Comparison of ENCODE assay signal across 21 cellular contexts in the genomic region with DNA sequence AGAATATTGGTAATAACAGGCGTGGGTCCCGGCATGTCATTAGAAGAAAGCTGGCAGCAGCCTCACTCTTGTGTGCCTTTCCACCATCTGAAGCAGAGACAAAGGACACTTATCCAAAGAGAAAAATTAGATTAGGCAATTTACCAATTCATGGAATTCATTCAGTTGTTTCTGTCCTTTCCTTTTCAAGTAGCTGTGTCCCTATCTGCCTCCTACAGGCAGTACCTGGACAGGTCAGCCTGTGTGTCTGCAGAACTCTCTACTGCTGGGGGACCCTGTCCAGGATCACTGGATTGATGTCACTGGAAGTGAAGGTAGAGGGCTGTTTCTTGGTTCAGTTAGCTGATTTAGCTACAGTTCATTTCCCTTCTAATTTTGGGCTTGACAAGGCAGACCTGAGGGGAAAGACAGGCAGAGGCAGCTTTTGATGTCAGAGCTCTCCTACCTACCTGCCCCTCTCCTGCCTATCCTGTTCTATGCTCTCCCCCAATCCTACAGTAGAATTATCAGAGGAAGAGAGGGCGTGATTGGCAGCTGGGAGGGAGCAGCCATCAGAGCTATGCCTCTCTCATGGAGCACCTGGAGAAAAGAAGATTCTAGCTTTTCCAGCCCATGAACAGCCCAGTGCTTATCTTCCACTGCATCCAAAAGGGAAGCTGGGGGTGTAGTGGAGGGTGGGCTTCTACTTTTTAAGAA. TPM values are rescaled to one million over a fixed set of nuclear protein-coding genes. Genes with fewer than 3 reads are reported as not detected.
DNase-seq lines count a peak whose midpoint lies in the region; ATAC-seq and TF ChIP-seq lines count a peak whose summit lies in the region.
"Had no signal": no experiment of that assay in that cellular context is flagged by ENCODE, and none has a peak within 500 bp of the region (broad histone marks: within the 10 kb centered on the region; RNA-seq: fewer than 3 reads in every experiment).

No MANE protein-coding gene starts in this region.

- H3K9me3 Mint-ChIP-seq in neural progenitor cell: peaks cover 6% of the 10 kb centered on the region

- no peak overlapping the region for H3K9ac ChIP-seq in neural progenitor cell
- H3K9ac ChIP-seq: KMS-11 had no signal

- intact Hi-C loops in heart left ventricle (cut with DNase I): no loop called here

- H3K79me2 ChIP-seq in neural progenitor cell (ENCODE audit: low read depth): no peaks in the 10 kb centered on the region

- peaks cover 3% of the 10 kb centered on the region for H3K4me1 Mint-ChIP-seq in neural progenitor cell
- H3K4me1 Mint-ChIP-seq: B cell had no signal

- 84 to 89% (median 85%) methylated on average over 3 of the region's 3 CpGs for WGBS in heart left ventricle, 4 donors

- H3K4me1 ChIP-seq in BE2C (no peaks in the 10 kb centered on the region), neural progenitor cell (no peaks in the 10 kb centered on the region), heart left ventricle (peaks cover 0 to 8% (median 0%) of the 10 kb centered on the region in 12 donors)
- H3K4me1 ChIP-seq: HAP-1, Peyer's patch had no signal

- peak overlapping the region; percentile 89 for H3K27ac ChIP-seq in caudate nucleus (ENCODE audit: low read depth, low read length)
- no peak overlapping the region for H3K27ac ChIP-seq in neural progenitor cell
- no peak overlapping the region for H3K27ac ChIP-seq in heart left ventricle
- H3K27ac ChIP-seq: KMS-11, Peyer's patch had no signal

- H4K20me1 ChIP-seq in neural progenitor cell (ENCODE audit: low read depth): no peaks in the 10 kb centered on the region

- no peak overlapping the region for H3K27ac Mint-ChIP-seq in neural progenitor cell
- H3K27ac Mint-ChIP-seq: B cell had no signal

- no peaks in the 10 kb centered on the region for H3K9me3 ChIP-seq in BE2C
- no peaks in the 10 kb centered on the region for H3K9me3 ChIP-seq in neural progenitor cell (ENCODE audit: low read depth)
- H3K9me3 ChIP-seq in heart left ventricle: no peaks in the 10 kb centered on the region
- H3K9me3 ChIP-seq: HAP-1, Peyer's patch had no signal

- no peaks in the 10 kb centered on the region for H3K36me3 Mint-ChIP-seq in neural progenitor cell

- ATAC-seq in GM18502 (IDR thresholded peaks at IDR 0.05; ENCODE audit: poor library complexity, unreplicated experiment) (no peak), HG03378 (IDR thresholded peaks at IDR 0.05; ENCODE audit: unreplicated experiment) (no peak), heart left ventricle (no peak)

- no peaks in the 10 kb centered on the region for H3K36me3 ChIP-seq in BE2C
- no peaks in the 10 kb centered on the region for H3K36me3 ChIP-seq in neural progenitor cell
- H3K36me3 ChIP-seq in heart left ventricle: no peaks in the 10 kb centered on the region
- H3K36me3 ChIP-seq: HAP-1, Peyer's patch had no signal

- H2AFZ ChIP-seq in neural progenitor cell (replicated peaks): peak overlapping the region; percentile 26

- no peak overlapping the region for H3K4me3 ChIP-seq in BE2C (ENCODE audit: low read depth, low read length)
- no peak overlapping the region for H3K4me3 ChIP-seq in neural progenitor cell
- no peak overlapping the region for H3K4me3 ChIP-seq in heart left ventricle
- H3K4me3 ChIP-seq: HAP-1, Peyer's patch had no signal

- no peaks in the 10 kb centered on the region for H3F3A ChIP-seq in neural progenitor cell (ENCODE audit: low read depth)

- no peaks in the 10 kb centered on the region for H3K27me3 Mint-ChIP-seq in neural progenitor cell (ENCODE audit: insufficient read depth, low read depth)

- H3K4me3 Mint-ChIP-seq in neural progenitor cell: no peak overlapping the region
- H3K4me3 Mint-ChIP-seq: B cell had no signal

- DNase-seq in BE2C (no peak), NCI-H69 (lab: John Stamatoyannopoulos, UW) (peak; percentile 28), caudate nucleus (lab: John Stamatoyannopoulos, UW) (peak in 42 of 61 donors; percentile 9 to 93 (median 52)), neural progenitor cell (ENCODE audit: low spot score) (no peak), heart left ventricle (no peak), HuH-7.5 (ENCODE audit: low spot score) (no peak)
- DNase-seq: DMS53; GDM1; NCI-H1694; NCI-H2081; NCI-H2171; NCI-H446 treated with DMSO at 0.1 percent for 48 hours; NCI-H526 treated with DMSO at 0.1 percent for 48 hours; NK-92 treated with Interleukin-12 subunit alpha and Interleukin-12 subunit beta, amount 100 ng/mL, for 24 hours; Peyer's patch; SW 1271 had no signal

- TF ChIP-seq CTCF in BE2C (IDR thresholded peaks at IDR 0.05; ENCODE audit: low read depth, low read length) (peak; percentile 45), neural progenitor cell (IDR thresholded peaks at IDR 0.05) (peak; percentile 28), heart left ventricle (IDR thresholded peaks at IDR 0.05) (no peak)

- no peaks in the 10 kb centered on the region for H3K27me3 ChIP-seq in BE2C
- H3K27me3 ChIP-seq in neural progenitor cell: no peaks in the 10 kb centered on the region
- no peaks in the 10 kb centered on the region for H3K27me3 ChIP-seq in heart left ventricle
- H3K27me3 ChIP-seq: Peyer's patch had no signal

- no peak for TF ChIP-seq POLR2A in heart left ventricle (IDR thresholded peaks at IDR 0.05)

- H3K4me2 ChIP-seq in neural progenitor cell: no peak overlapping the region
- H3K4me2 ChIP-seq: KMS-11 had no signal

RNA-seq across cellular contexts. Expression of gene CCDC90B, which starts 20.4 kb away (rescaled TPM):
- 16.5 TPM for polyA plus RNA-seq in BE2C (2012; ENCODE audit: insufficient read depth, insufficient read length, low read depth)
- 67.2 and 91.5 TPM in 2 replicates for total RNA-seq in neural progenitor cell (ENCODE audit: low replicate concordance)
- 10 to 100 TPM; 18.0 to 31.7 (median 26.7) TPM for total RNA-seq in heart left ventricle
- polyA plus RNA-seq in heart left ventricle: 10 to 100 TPM; 17.9 to 30.3 TPM

Comparison
In these comparisons a context has a peak if more than half of its experiments do, and no peak if none do; other contexts are left out.
1. DNase-seq: peak in NCI-H69 (single experiment) and caudate nucleus (42 of 61); none in BE2C (single experiment), neural progenitor cell (single experiment), heart left ventricle (0 of 5) and HuH-7.5 (single experiment).
2. CTCF ChIP-seq: peak in BE2C (single experiment) and neural progenitor cell (single experiment); none in heart left ventricle (0 of 12).